Comparison of ENCODE assay signal across 1 cellular context in the genomic region with DNA sequence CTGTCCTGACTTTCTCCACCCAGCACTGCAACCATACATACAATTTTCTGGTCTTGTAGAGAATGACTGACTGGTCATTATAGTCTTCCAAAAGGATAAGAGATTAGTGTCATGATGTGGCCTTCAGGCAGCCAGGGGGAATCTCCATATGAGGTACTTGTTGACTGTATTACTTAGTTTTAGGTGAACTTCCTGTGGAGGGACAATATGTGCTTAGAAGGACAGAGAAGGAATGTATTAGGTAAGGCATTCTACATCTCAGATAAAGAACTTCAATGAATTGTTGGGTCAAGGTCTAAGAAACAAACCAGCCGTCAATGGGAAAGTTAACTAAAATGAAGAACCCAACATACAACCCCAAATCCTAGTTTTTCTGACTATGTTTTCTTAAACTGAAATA.
TF ChIP-seq lines count a peak whose summit lies in the region.

No MANE protein-coding gene starts in this region.

TF ChIP-seq in IMR-90, 13 proteins besides CTCF, POLR2A, EP300 and RAD21 (continued from another document):
- TF ChIP-seq SMC3 (IDR thresholded peaks at IDR 0.05; ENCODE audit: low read depth, low read length) (no peak), CHD1 (IDR thresholded peaks at IDR 0.05; ENCODE audit: low read depth, low read length) (no peak), MAFK (IDR thresholded peaks at IDR 0.05; ENCODE audit: low read depth, low read length) (no peak), FOS (IDR thresholded peaks at IDR 0.05; ENCODE audit: low read depth, low read length) (no peak), BHLHE40 (IDR thresholded peaks at IDR 0.05; ENCODE audit: low read depth, low read length) (no peak), NFE2L2 (IDR thresholded peaks at IDR 0.05; ENCODE audit: low read depth, low read length) (no peak), RCOR1 (IDR thresholded peaks at IDR 0.05; ENCODE audit: insufficient replicate concordance, low read length) (no peak), MAZ (IDR thresholded peaks at IDR 0.05; ENCODE audit: borderline replicate concordance, low read depth, low read length) (no peak), RFX5 (IDR thresholded peaks at IDR 0.05; ENCODE audit: low read depth, low read length) (no peak), MXI1 (IDR thresholded peaks at IDR 0.05; ENCODE audit: borderline replicate concordance, low read depth, low read length) (no peak)
- TF ChIP-seq, protein P1, sequence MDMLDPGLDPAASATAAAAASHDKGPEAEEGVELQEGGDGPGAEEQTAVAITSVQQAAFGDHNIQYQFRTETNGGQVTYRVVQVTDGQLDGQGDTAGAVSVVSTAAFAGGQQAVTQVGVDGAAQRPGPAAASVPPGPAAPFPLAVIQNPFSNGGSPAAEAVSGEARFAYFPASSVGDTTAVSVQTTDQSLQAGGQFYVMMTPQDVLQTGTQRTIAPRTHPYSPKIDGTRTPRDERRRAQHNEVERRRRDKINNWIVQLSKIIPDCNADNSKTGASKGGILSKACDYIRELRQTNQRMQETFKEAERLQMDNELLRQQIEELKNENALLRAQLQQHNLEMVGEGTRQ (IDR thresholded peaks at IDR 0.05; ENCODE audit: low read depth, low read length) = no peak
- TF ChIP-seq, protein P2, sequence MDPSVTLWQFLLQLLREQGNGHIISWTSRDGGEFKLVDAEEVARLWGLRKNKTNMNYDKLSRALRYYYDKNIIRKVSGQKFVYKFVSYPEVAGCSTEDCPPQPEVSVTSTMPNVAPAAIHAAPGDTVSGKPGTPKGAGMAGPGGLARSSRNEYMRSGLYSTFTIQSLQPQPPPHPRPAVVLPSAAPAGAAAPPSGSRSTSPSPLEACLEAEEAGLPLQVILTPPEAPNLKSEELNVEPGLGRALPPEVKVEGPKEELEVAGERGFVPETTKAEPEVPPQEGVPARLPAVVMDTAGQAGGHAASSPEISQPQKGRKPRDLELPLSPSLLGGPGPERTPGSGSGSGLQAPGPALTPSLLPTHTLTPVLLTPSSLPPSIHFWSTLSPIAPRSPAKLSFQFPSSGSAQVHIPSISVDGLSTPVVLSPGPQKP (IDR thresholded peaks at IDR 0.05; ENCODE audit: borderline replicate concordance, low read depth, low read length) = no peak
